In genomic region chr12:115922952-115923564, GRCh38 we compare ENCODE assay signal across 9 cellular contexts.
DNase-seq lines count a peak whose midpoint lies in the region; ATAC-seq and TF ChIP-seq lines count a peak whose summit lies in the region.
"Had no signal": no experiment of that assay in that cellular context is flagged by ENCODE, and none has a peak within 500 bp of the region (broad histone marks: within the 10 kb centered on the region; RNA-seq: fewer than 3 reads in every experiment).

No MANE protein-coding gene starts in this region.

- TF ChIP-seq CTCF in A673 (conservative IDR thresholded peaks at IDR 0.05; ENCODE audit: low read depth, low read length), result peak; percentile 51
- TF ChIP-seq CTCF in GM12872 (IDR thresholded peaks at IDR 0.05; ENCODE audit: insufficient read depth, low read depth, low read length), result peak; percentile 52; the same call in 2 of the 3 replicates

- POLR2A ChIA-PET in A673 (lab: Charles Lee; ENCODE audit: low non-redundant PET), result no interaction called here

- no peak overlapping the region for H3K27ac ChIP-seq in A673 (ENCODE audit: low read depth, low read length, poor library complexity, severe bottlenecking)
- no peak overlapping the region for H3K27ac ChIP-seq in mesenchymal stem cell (ENCODE audit: low read length, poor library complexity, severe bottlenecking)

- H3K23ac ChIP-seq in mesenchymal stem cell (ENCODE audit: low read length in 2 of 2), result no peak overlapping the region

- H2AK5ac ChIP-seq in mesenchymal stem cell (ENCODE audit: low read length, severe bottlenecking), result no peak overlapping the region

- WGBS in mesenchymal stem cell, result 82% methylated on average over 6 of the region's 8 CpGs

- no peak overlapping the region for H4K8ac ChIP-seq in mesenchymal stem cell (ENCODE audit: low read length)

- H2AFZ ChIP-seq in mesenchymal stem cell (ENCODE audit: low read depth, low read length), result no peak overlapping the region

- H3K4me2 ChIP-seq in mesenchymal stem cell (ENCODE audit: low read length, poor library complexity, severe bottlenecking), result no peak overlapping the region

- CTCF ChIA-PET in A673 (lab: Charles Lee), result interaction anchor here (0.6 to 1.1 kb wide), 3 partner anchors 714 to 959 kb away, joined by 3 to 7 read pairs (median 3); no protein-coding TSS in a partner anchor

- no peak overlapping the region for H3K4ac ChIP-seq in mesenchymal stem cell (ENCODE audit: low read depth in 1 of 2, low read length in 2 of 2)

- no peak for ATAC-seq in activated CD4-positive, CD25-positive, alpha-beta regulatory T cell treated with anti-CD3 and anti-CD28 coated beads, Interleukin-2, amount 50 U/mL, for 24 hours
- ATAC-seq in sciatic nerve (no peak), HG03354 (IDR thresholded peaks at IDR 0.05; ENCODE audit: poor library complexity, severe bottlenecking, unreplicated experiment) (no peak)

- no peak overlapping the region for H3K14ac ChIP-seq in mesenchymal stem cell (ENCODE audit: low read length in 2 of 2)

- H3K18ac ChIP-seq in mesenchymal stem cell (ENCODE audit: low read depth in 1 of 2, low read length in 2 of 2), result no peak overlapping the region

- intact Hi-C loops in A673 (cut with micrococcal nuclease; ENCODE audit: unreplicated experiment) (loop anchor here (10.0 kb wide), 1 partner anchor 782 kb away; no protein-coding TSS in a partner anchor), sciatic nerve (cut with DNase I) (no loop called here)

- BruUV-seq in A673 (replicated peaks; lab: Mats Ljungman, UMichigan), result no TSS peak

- DNase-seq in A673 (ENCODE audit: low spot score), result peak; percentile 64
- peak; percentile 38 for DNase-seq in NT2/D1 (ENCODE audit: low read depth, low spot score)
- DNase-seq in dermis blood vessel endothelial cell, result peak; percentile 33
- no peak for DNase-seq in mesenchymal stem cell
- no peak for DNase-seq in sciatic nerve (ENCODE audit: low spot score)
- DNase-seq: activated naive CD8-positive, alpha-beta T cell treated with anti-CD3 and anti-CD28 coated beads for 36 hours had no signal

- H3K9ac ChIP-seq in NT2/D1 (ENCODE audit: insufficient read length, low read depth) (no peak overlapping the region), mesenchymal stem cell (ENCODE audit: low read length) (no peak overlapping the region)

- no peaks in the 10 kb centered on the region for H3K27me3 ChIP-seq in A673 (replicated peaks; ENCODE audit: insufficient read depth, low read depth, low read length, poor library complexity)
- peaks cover 12% of the 10 kb centered on the region for H3K27me3 ChIP-seq in NT2/D1 (ENCODE audit: insufficient read depth, insufficient read length)
- H3K27me3 ChIP-seq in mesenchymal stem cell (ENCODE audit: control insufficient read depth in 1 of 2, insufficient read depth in 1 of 2, low read length in 2 of 2), result peaks cover 10 to 30% of the 10 kb centered on the region in 2 experiments

- H2BK120ac ChIP-seq in mesenchymal stem cell (ENCODE audit: low read depth, low read length), result no peak overlapping the region

- no peaks in the 10 kb centered on the region for H3K4me1 ChIP-seq in A673 (ENCODE audit: insufficient read depth, low read length, poor library complexity, severe bottlenecking)
- no peaks in the 10 kb centered on the region for H3K4me1 ChIP-seq in NT2/D1 (ENCODE audit: insufficient read depth, insufficient read length)
- H3K4me1 ChIP-seq in mesenchymal stem cell (ENCODE audit: control insufficient read depth, insufficient read depth, low read depth, low read length), result no peaks in the 10 kb centered on the region

- H4K91ac ChIP-seq in mesenchymal stem cell (ENCODE audit: low read length), result no peak overlapping the region

- H3K9me3 ChIP-seq in A673 (ENCODE audit: low read depth, low read length, poor library complexity, severe bottlenecking), result peaks cover 11% of the 10 kb centered on the region
- H3K9me3 ChIP-seq in NT2/D1 (ENCODE audit: insufficient read depth, low read length), result peaks cover 15% of the 10 kb centered on the region
- H3K9me3 ChIP-seq in mesenchymal stem cell (ENCODE audit: control insufficient read depth, low read length), result peaks cover 10% of the 10 kb centered on the region

- H3K4me3 ChIP-seq in A673 (ENCODE audit: low read depth, low read length, poor library complexity, severe bottlenecking), result no peak overlapping the region
- no peak overlapping the region for H3K4me3 ChIP-seq in NT2/D1 (ENCODE audit: insufficient read length, low read depth)
- no peak overlapping the region for H3K4me3 ChIP-seq in mesenchymal stem cell (ENCODE audit: insufficient read depth in 1 of 2, low read depth in 1 of 2, low read length in 2 of 2)

- H2BK15ac ChIP-seq in mesenchymal stem cell (ENCODE audit: low read depth, poor library complexity, severe bottlenecking), result no peak overlapping the region

- H3K36me3 ChIP-seq in A673 (ENCODE audit: insufficient read depth, low read length, poor library complexity, severe bottlenecking) (no peaks in the 10 kb centered on the region), NT2/D1 (ENCODE audit: insufficient read depth, insufficient read length, low read length) (no peaks in the 10 kb centered on the region), mesenchymal stem cell (ENCODE audit: control insufficient read depth in 1 of 2, insufficient read depth in 2 of 2, low read depth in 1 of 2, low read length in 2 of 2) (no peaks in the 10 kb centered on the region)

- no peaks in the 10 kb centered on the region for H3K79me1 ChIP-seq in mesenchymal stem cell (replicated peaks; ENCODE audit: low read length, poor library complexity, severe bottlenecking)

- no peak overlapping the region for H2BK12ac ChIP-seq in mesenchymal stem cell (ENCODE audit: low read length in 2 of 2)

- no peak overlapping the region for H2BK5ac ChIP-seq in mesenchymal stem cell (ENCODE audit: low read depth, low read length, poor library complexity, severe bottlenecking)

Comparison
In these comparisons a context has a peak if more than half of its experiments do, and no peak if none do; other contexts are left out.
1. DNase-seq: peak in A673 (single experiment), NT2/D1 (single experiment) and dermis blood vessel endothelial cell (single experiment); none in mesenchymal stem cell (single experiment) and sciatic nerve (single experiment).